Comparison of ENCODE assay signal across 8 cellular contexts in genomic region chr18:47175895-47176575, GRCh38. TPM values are rescaled to one million over a fixed set of nuclear protein-coding genes. Genes with fewer than 3 reads are reported as not detected.
DNase-seq lines count a peak whose midpoint lies in the region; ATAC-seq and TF ChIP-seq lines count a peak whose summit lies in the region.

TSS of gene IER3IP1 (minus strand) at chr18:47176364. CDS start at chr18:47176277, 87 bp downstream.

- H3K4me1 Mint-ChIP-seq in central memory CD8-positive, alpha-beta T cell = no peaks in the 10 kb centered on the region

- H3K27ac Mint-ChIP-seq in central memory CD8-positive, alpha-beta T cell (ENCODE audit: low read depth) = no peak within 1 kb of the TSS

- H3K4me3 Mint-ChIP-seq in central memory CD8-positive, alpha-beta T cell = no peak within 1 kb of the TSS

- no peak for TF ChIP-seq CTCF in kidney epithelial cell (IDR thresholded peaks at IDR 0.05; ENCODE audit: insufficient read depth, low read length, poor library complexity, severe bottlenecking)

- peaks cover 8% of the 10 kb centered on the region for H3K27me3 Mint-ChIP-seq in central memory CD8-positive, alpha-beta T cell

- H3K4me3 ChIP-seq in kidney epithelial cell (ENCODE audit: low read depth, low read length) = peak within 1 kb of the TSS; percentile 95

- peaks cover 3% of the 10 kb centered on the region for H3K36me3 Mint-ChIP-seq in central memory CD8-positive, alpha-beta T cell (ENCODE audit: insufficient read depth)

- peak; percentile 89 for ATAC-seq in GM18909 (IDR thresholded peaks at IDR 0.05; ENCODE audit: poor library complexity, unreplicated experiment)
- ATAC-seq in HG03175 (IDR thresholded peaks at IDR 0.05; ENCODE audit: unreplicated experiment) = peak; percentile 93
- peak; percentile 87 for ATAC-seq in central memory CD8-positive, alpha-beta T cell (replicated peaks; ENCODE audit: extremely low read depth, poor library complexity, severe bottlenecking)

- no peaks in the 10 kb centered on the region for H3K27me3 ChIP-seq in kidney epithelial cell (ENCODE audit: control insufficient read depth, insufficient read depth, low read length)

- DNase-seq in AG08396 (ENCODE audit: low spot score) = peak; percentile 93
- peak; percentile 74 for DNase-seq in NCI-H226
- DNase-seq in activated CD4-positive, CD25-positive, alpha-beta regulatory T cell treated with anti-CD3 and anti-CD28 coated beads, Interleukin-2, amount 50 U/mL, for 16 hours (ENCODE audit: low read depth, low spot score) = peak; percentile 75
- DNase-seq in central memory CD8-positive, alpha-beta T cell (ENCODE audit: low spot score in 2 of 2) = peak; percentile 79 to 81
- peak; percentile 50 for DNase-seq in kidney epithelial cell (ENCODE audit: low read depth)
- DNase-seq in stimulated activated CD4-positive, alpha-beta T cell treated with anti-CD3 and anti-CD28 coated beads, Interleukin-15, amount 100 ng/mL, for 48 hours (ENCODE audit: low read depth in 2 of 2) = peak; percentile 73 to 83

- no peaks in the 10 kb centered on the region for H3K9me3 Mint-ChIP-seq in central memory CD8-positive, alpha-beta T cell

- no peaks in the 10 kb centered on the region for H3K36me3 ChIP-seq in kidney epithelial cell (ENCODE audit: control insufficient read depth, insufficient read depth, low read length)

RNA-seq across cellular contexts. Expression of gene IER3IP1, which starts in this region (rescaled TPM):
- total RNA-seq in kidney epithelial cell = 13.6 and 16.2 TPM in 2 replicates

Comparison
In these comparisons a context has a peak if more than half of its experiments do, and no peak if none do; other contexts are left out.
1. Peak in every context shown above with its lines: DNase-seq, ATAC-seq and H3K4me3 ChIP-seq.